Comparison of ENCODE assay signal across 19 cellular contexts in genomic region chr15:51641490-51642135, GRCh38. TPM values are rescaled to one million over a fixed set of nuclear protein-coding genes. Genes with fewer than 3 reads are reported as not detected.
A peak's percentile ranks its signal among the peaks of the same experiment; 100 is the strongest.
DNase-seq lines count a peak whose midpoint lies in the region; ATAC-seq and TF ChIP-seq lines count a peak whose summit lies in the region.
"Had no signal": no experiment of that assay in that cellular context is flagged by ENCODE, and none has a peak within 500 bp of the region (broad histone marks: within the 10 kb centered on the region; RNA-seq: fewer than 3 reads in every experiment).

No MANE protein-coding gene starts in this region.

- DNase-seq in SK-N-SH (no peak), SKM-1 (lab: John Stamatoyannopoulos, UW; ENCODE audit: unreplicated experiment) (peak; percentile 19), left kidney (ENCODE audit: low read depth, low spot score) (peak; percentile 28), NCI-H2227 treated with DMSO at 0.1 percent for 48 hours (lab: John Stamatoyannopoulos, UW) (no peak), suprapubic skin (ENCODE audit: low spot score in 2 of 2) (no peak)
- DNase-seq in effector CD8-positive, alpha-beta T cell (lab: John Stamatoyannopoulos, UW) = no peak
- no peak for DNase-seq in stimulated activated naive CD8-positive, alpha-beta T cell treated with anti-CD3 and anti-CD28 coated beads, Interleukin-15, amount 100 ng/mL, for 72 hours
- DNase-seq: DMS79 treated with DMSO at 0.1 percent for 48 hours, MM.1S, NCI-H1417 treated with DMSO at 0.1 percent for 48 hours, NCI-H1930, NCI-H345, NCI-H526, T-helper 1 cell had no signal

- H3K4me2 ChIP-seq in SK-N-SH = no peak overlapping the region

- H4K20me1 ChIP-seq in SK-N-SH (ENCODE audit: insufficient read depth) = no peaks in the 10 kb centered on the region
- H4K20me1 ChIP-seq: BLaER1 treated with 17β-estradiol and CSF1 and Interleukin-3, amounts not matched to agents 10 nM and 100 nM had no signal

- H3K4me3 ChIP-seq in SK-N-SH (ENCODE audit: low read depth in 2 of 2, low read length in 1 of 2) (no peak overlapping the region), suprapubic skin (no peak overlapping the region)
- H3K4me3 ChIP-seq: BLaER1 treated with 17β-estradiol and CSF1 and Interleukin-3, amounts not matched to agents 10 nM and 100 nM had no signal

- ATAC-seq in SK-N-SH treated with all-trans-retinoic acid at 6 μM for 48 hours = no peak
- ATAC-seq in stimulated activated naive CD8-positive, alpha-beta T cell treated with anti-CD3 and anti-CD28 coated beads, Interleukin-15, amount 100 ng/mL, for 72 hours = no peak
- ATAC-seq: Panc1 had no signal

- H3K4me1 Mint-ChIP-seq in stimulated activated naive CD8-positive, alpha-beta T cell treated with anti-CD3 and anti-CD28 coated beads, Interleukin-15, amount 100 ng/mL, for 72 hours = no peaks in the 10 kb centered on the region
- H3K4me1 Mint-ChIP-seq: IgD-negative memory B cell had no signal

- TF ChIP-seq CTCF in SK-N-SH (IDR thresholded peaks at IDR 0.05) (no peak), suprapubic skin (IDR thresholded peaks at IDR 0.05) (no peak)

- TF ChIP-seq EP300 in SK-N-SH (IDR thresholded peaks at IDR 0.05; ENCODE audit: borderline replicate concordance in 1 of 2, low read depth in 1 of 2, low read length in 1 of 2) (no peak), suprapubic skin (IDR thresholded peaks at IDR 0.05) (no peak)

- 0 out of 2 replicates have a peak overlapping the region, but pooled peaks have one; percentile 37 for H2AFZ ChIP-seq in SK-N-SH (ENCODE audit: low read depth)

- H3K9me2 ChIP-seq in SK-N-SH = no peaks in the 10 kb centered on the region

- H3K27ac Mint-ChIP-seq in stimulated activated naive CD8-positive, alpha-beta T cell treated with anti-CD3 and anti-CD28 coated beads, Interleukin-15, amount 100 ng/mL, for 72 hours = no peak overlapping the region
- H3K27ac Mint-ChIP-seq: IgD-negative memory B cell had no signal

- no peak overlapping the region for H3K9ac ChIP-seq in SK-N-SH

- 57% methylated on average over 4 of the region's 4 CpGs for WGBS in SK-N-SH (ENCODE audit: low lambda C conversion rate)
- 76% methylated on average over 4 of the region's 4 CpGs for WGBS in suprapubic skin

- H3K27ac ChIP-seq in SK-N-SH (ENCODE audit: low read depth in 2 of 2, low read length in 1 of 2) = no peak overlapping the region
- no peak overlapping the region for H3K27ac ChIP-seq in suprapubic skin

- CTCF ChIA-PET in SK-N-SH (lab: Yijun Ruan, JAX) = interaction anchor here (1.1 to 11.8 kb wide), 4 partner anchors 9 to 132 kb away, joined by 3 to 313 read pairs (median 13); no protein-coding TSS in a partner anchor

- H3K4me3 Mint-ChIP-seq in stimulated activated naive CD8-positive, alpha-beta T cell treated with anti-CD3 and anti-CD28 coated beads, Interleukin-15, amount 100 ng/mL, for 72 hours = no peak overlapping the region
- H3K4me3 Mint-ChIP-seq: IgD-negative memory B cell had no signal

- H3K79me2 ChIP-seq in SK-N-SH (ENCODE audit: insufficient read depth) = no peaks in the 10 kb centered on the region

- no peaks in the 10 kb centered on the region for H3K9me3 Mint-ChIP-seq in stimulated activated naive CD8-positive, alpha-beta T cell treated with anti-CD3 and anti-CD28 coated beads, Interleukin-15, amount 100 ng/mL, for 72 hours
- H3K9me3 Mint-ChIP-seq: IgD-negative memory B cell had no signal

- H3K27me3 ChIP-seq in SK-N-SH (ENCODE audit: insufficient read depth) = no peaks in the 10 kb centered on the region
- H3K27me3 ChIP-seq in suprapubic skin = no peaks in the 10 kb centered on the region
- H3K27me3 ChIP-seq: BLaER1 treated with 17β-estradiol and CSF1 and Interleukin-3, amounts not matched to agents 10 nM and 100 nM had no signal

- TF ChIP-seq RAD21 in SK-N-SH (IDR thresholded peaks at IDR 0.05; ENCODE audit: low read length) = no peak

- no peaks in the 10 kb centered on the region for H3F3A ChIP-seq in SK-N-SH (replicated peaks; ENCODE audit: insufficient read depth)

- no peaks in the 10 kb centered on the region for H3K36me3 ChIP-seq in SK-N-SH (replicated peaks in 1 of 2; ENCODE audit: control insufficient read depth in 1 of 2, insufficient read depth in 2 of 2, low read length in 1 of 2)
- H3K36me3 ChIP-seq in suprapubic skin = no peaks in the 10 kb centered on the region
- H3K36me3 ChIP-seq: BLaER1 treated with 17β-estradiol and CSF1 and Interleukin-3, amounts not matched to agents 10 nM and 100 nM had no signal

- no peaks in the 10 kb centered on the region for H3K9me3 ChIP-seq in SK-N-SH
- H3K9me3 ChIP-seq in suprapubic skin = no peaks in the 10 kb centered on the region

- no peak for TF ChIP-seq POLR2A in suprapubic skin (IDR thresholded peaks at IDR 0.05)

- H3K27me3 Mint-ChIP-seq in stimulated activated naive CD8-positive, alpha-beta T cell treated with anti-CD3 and anti-CD28 coated beads, Interleukin-15, amount 100 ng/mL, for 72 hours = no peaks in the 10 kb centered on the region

- POLR2A ChIA-PET in SK-N-SH (lab: Yijun Ruan, JAX) = no interaction called here

- H3K4me1 ChIP-seq in SK-N-SH (ENCODE audit: control insufficient read depth in 1 of 2, insufficient read depth in 2 of 2, low read depth in 1 of 2, low read length in 1 of 2) (no peaks in the 10 kb centered on the region), suprapubic skin (peaks cover 4% of the 10 kb centered on the region)

TF ChIP-seq in SK-N-SH, 30 proteins besides CTCF, POLR2A, EP300 and RAD21:
- no peak for TF ChIP-seq GATA2 (CRISPR knock-in tag; IDR thresholded peaks at IDR 0.05)
- TF ChIP-seq EZH2phosphoT487 (IDR thresholded peaks at IDR 0.05; ENCODE audit: borderline replicate concordance, low read depth) = no peak
- TF ChIP-seq RXRA (IDR thresholded peaks at IDR 0.05; ENCODE audit: borderline replicate concordance, low read depth) = no peak
- TF ChIP-seq TCF12 (IDR thresholded peaks at IDR 0.05) = no peak

TF ChIP-seq in SK-N-SH treated with all-trans-retinoic acid at 6 μM for 48 hours, 23 proteins besides CTCF, POLR2A, EP300 and RAD21 (continues in another document):
- TF ChIP-seq PPARA (CRISPR knock-in tag; IDR thresholded peaks at IDR 0.05; ENCODE audit: borderline replicate concordance) (no peak), TOX (CRISPR knock-in tag; IDR thresholded peaks at IDR 0.05; ENCODE audit: borderline replicate concordance) (no peak), ESRRG (CRISPR knock-in tag; IDR thresholded peaks at IDR 0.05) (no peak), TCF4 (CRISPR knock-in tag; IDR thresholded peaks at IDR 0.05; ENCODE audit: borderline replicate concordance) (no peak), CREB5 (CRISPR knock-in tag; IDR thresholded peaks at IDR 0.05; ENCODE audit: low read depth) (no peak), ZNF70 (CRISPR knock-in tag; IDR thresholded peaks at IDR 0.05) (no peak), POU6F1 (CRISPR knock-in tag; IDR thresholded peaks at IDR 0.05; ENCODE audit: borderline replicate concordance, low read depth) (no peak), SNAI2 (CRISPR knock-in tag; IDR thresholded peaks at IDR 0.05) (no peak), RARB (CRISPR knock-in tag; IDR thresholded peaks at IDR 0.05) (no peak), CSDC2 (CRISPR knock-in tag; IDR thresholded peaks at IDR 0.05) (no peak), ARNTL (CRISPR knock-in tag; IDR thresholded peaks at IDR 0.05; ENCODE audit: borderline replicate concordance, low read depth) (no peak), BACH2 (CRISPR knock-in tag; IDR thresholded peaks at IDR 0.05; ENCODE audit: borderline replicate concordance) (no peak), ZNF8 (CRISPR knock-in tag; IDR thresholded peaks at IDR 0.05) (no peak)

RNA-seq across cellular contexts. Expression of gene DMXL2, which starts 19.0 kb away (rescaled TPM):
- polyA plus RNA-seq in SK-N-SH (2012; rRNA removed) = 6.4 and 8.9 TPM in 2 replicates
- polyA plus RNA-seq in SK-N-SH (2012; cell fraction: cytosol; rRNA removed) = 6.0 and 6.5 TPM in 2 replicates
- 19.4 and 40.9 TPM in 2 replicates for polyA plus RNA-seq in SK-N-SH (2012; cell fraction: nucleus; rRNA removed)
- total RNA-seq in suprapubic skin = 10 to 100 TPM in 2 of 4 donors, 1 to 10 TPM in 2; 4.1 to 32.9 (median 8.3) TPM

RNA-seq across cellular contexts. Expression of gene SCG3, which starts 39.7 kb away (rescaled TPM):
- polyA plus RNA-seq in SK-N-SH (2012; rRNA removed) = 0.16 and 0.41 TPM in 2 replicates
- polyA plus RNA-seq in SK-N-SH (2012; cell fraction: cytosol; rRNA removed) = 0.67 and 0.85 TPM in 2 replicates
- 0.05 and 0.06 TPM in 2 replicates for polyA plus RNA-seq in SK-N-SH (2012; cell fraction: nucleus; rRNA removed)
- total RNA-seq in suprapubic skin = not detected
- total RNA-seq: LHCN-M2 had no signal
- polyA plus RNA-seq: IgD-negative memory B cell had no signal

Comparison
In these comparisons a context has a peak if more than half of its experiments do, and no peak if none do; other contexts are left out.
1. DNase-seq: peak in SKM-1 (single experiment) and left kidney (single experiment); none in SK-N-SH (single experiment), effector CD8-positive, alpha-beta T cell (single experiment), NCI-H2227 treated with DMSO at 0.1 percent for 48 hours (single experiment), suprapubic skin (0 of 2) and stimulated activated naive CD8-positive, alpha-beta T cell treated with anti-CD3 and anti-CD28 coated beads, Interleukin-15, amount 100 ng/mL, for 72 hours (0 of 2).